Comparison of ENCODE assay signal across 8 cellular contexts in genomic region chr10:123573236-123574147, GRCh38.
DNase-seq lines count a peak whose midpoint lies in the region; ATAC-seq and TF ChIP-seq lines count a peak whose summit lies in the region.

No MANE protein-coding gene starts in this region.

- CTCF ChIA-PET in Caco-2 (lab: Charles Lee) (no interaction called here), HCT116 (lab: Charles Lee) (interaction anchor here (0.6 to 4.1 kb wide), 30 partner anchors 8 to 900 kb away, joined by 3 to 23 read pairs (median 4); partner anchors contain the start of gene PSTK), OCI-LY7 (lab: Charles Lee; ENCODE audit: unreplicated experiment) (interaction anchor here (1.5 kb wide), 1 partner anchor 530 kb away, joined by 4 read pairs; no protein-coding TSS in a partner anchor)

- TF ChIP-seq EP300 in tibial nerve (IDR thresholded peaks at IDR 0.05): no peak

- H3K27ac ChIP-seq in HCT116 (ENCODE audit: low read depth, low read length) (peak overlapping the region; percentile 8; the same call in 1 of the 2 replicates), OCI-LY7 (ENCODE audit: low read depth, low read length, poor library complexity, severe bottlenecking) (no peak overlapping the region), liver (ENCODE audit: low read depth in 1 of 2, low read length in 2 of 2) (no peak overlapping the region), tibial nerve (no peak overlapping the region)

- H3K27me3 ChIP-seq in Caco-2 (replicated peaks; ENCODE audit: control insufficient read depth, insufficient read depth, low read length): peaks cover 1% of the 10 kb centered on the region; the same call in 1 of the 2 replicates
- H3K27me3 ChIP-seq in HCT116 (ENCODE audit: insufficient read depth, low read length): peaks cover 20% of the 10 kb centered on the region; the same call in 1 of the 2 replicates
- H3K27me3 ChIP-seq in liver (ENCODE audit: control insufficient read depth in 4 of 4, insufficient read depth in 4 of 4, low read length in 3 of 4): peaks cover 0 to 5% (median 0%) of the 10 kb centered on the region in 4 donors
- H3K27me3 ChIP-seq in tibial nerve: peaks cover 0 to 26% of the 10 kb centered on the region in 2 donors

- BruUV-seq in Caco-2 (replicated peaks; lab: Mats Ljungman, UMichigan) (no TSS peak), HCT116 (replicated peaks; lab: Mats Ljungman, UMichigan) (no TSS peak), OCI-LY7 (replicated peaks; lab: Mats Ljungman, UMichigan) (no TSS peak)

- H3K27me3 Mint-ChIP-seq in Caco-2 (ENCODE audit: insufficient read depth, unreplicated experiment): peaks cover 21% of the 10 kb centered on the region

- TF ChIP-seq POLR2A in HCT116 (IDR thresholded peaks at IDR 0.05; ENCODE audit: borderline replicate concordance, extremely low read depth, insufficient read depth, insufficient read length) (no peak), tibial nerve (IDR thresholded peaks at IDR 0.05) (no peak)

- peak; percentile 97 for ATAC-seq in HCT116
- ATAC-seq in HG02588 (IDR thresholded peaks at IDR 0.05; ENCODE audit: unreplicated experiment): no peak
- ATAC-seq in HG02973 (IDR thresholded peaks at IDR 0.05; ENCODE audit: unreplicated experiment): no peak

- no peaks in the 10 kb centered on the region for H3K36me3 Mint-ChIP-seq in Caco-2 (ENCODE audit: insufficient read depth, unreplicated experiment)

- H3K4me1 ChIP-seq in Caco-2: no peaks in the 10 kb centered on the region
- H3K4me1 ChIP-seq in HCT116 (ENCODE audit: control insufficient read depth in 1 of 2, insufficient read depth in 2 of 2, low read length in 2 of 2): peaks cover 11 to 20% of the 10 kb centered on the region in 2 experiments
- H3K4me1 ChIP-seq in OCI-LY7 (ENCODE audit: insufficient read depth, low read length, poor library complexity, severe bottlenecking): no peaks in the 10 kb centered on the region
- no peaks in the 10 kb centered on the region for H3K4me1 ChIP-seq in liver (ENCODE audit: control insufficient read depth in 4 of 4, insufficient read depth in 4 of 4, low read length in 3 of 4)
- H3K4me1 ChIP-seq in tibial nerve: no peaks in the 10 kb centered on the region

- POLR2A ChIA-PET in Caco-2 (lab: Charles Lee): no interaction called here
- POLR2A ChIA-PET in HCT116 (lab: Charles Lee): interaction anchor here (0.6 to 1.4 kb wide), 2 partner anchors 401 to 593 kb away, joined by 3 to 4 read pairs; partner anchors contain the start of gene PSTK
- POLR2A ChIA-PET in OCI-LY7 (lab: Charles Lee): no interaction called here

- RAD21 ChIA-PET in HCT116 (lab: Charles Lee; ENCODE audit: low non-redundant PET in 1 of 2, low total read pairs in 2 of 2, uncharacterized antibody in 2 of 2, unreplicated experiment in 2 of 2): interaction anchor here (1.2 to 1.3 kb wide), 2 partner anchors 401 to 421 kb away, joined by 3 read pairs; no protein-coding TSS in a partner anchor

- H3K9me3 Mint-ChIP-seq in Caco-2 (ENCODE audit: unreplicated experiment): no peaks in the 10 kb centered on the region

- TF ChIP-seq CTCF in Caco-2 (IDR thresholded peaks at IDR 0.05; ENCODE audit: insufficient read depth in 1 of 2, low read depth in 1 of 2, low read length in 1 of 2, severe bottlenecking in 1 of 2, unreplicated experiment in 1 of 2) (peak; percentile 59 to 86), HCT116 (IDR thresholded peaks at IDR 0.05 in 2 of 3, conservative IDR thresholded peaks at IDR 0.05 in 1 of 3; ENCODE audit: borderline replicate concordance in 1 of 3, insufficient read depth in 1 of 3, low read depth in 2 of 3, low read length in 2 of 3) (peak; percentile 89 to 99 (median 98)), OCI-LY7 (conservative IDR thresholded peaks at IDR 0.05; ENCODE audit: low read length) (peak; percentile 81), liver (IDR thresholded peaks at IDR 0.05; ENCODE audit: low read depth, low read length, missing input control) (peak; percentile 59), tibial nerve (IDR thresholded peaks at IDR 0.05) (peak in 3 of 5 experiments; percentile 15 to 29 (median 26))

- peak overlapping the region; percentile 67 for H2AFZ ChIP-seq in HCT116 (ENCODE audit: low read depth, low read length, poor library complexity, severe bottlenecking)
- H2AFZ ChIP-seq in OCI-LY7 (ENCODE audit: low read length): no peak overlapping the region

- H3K9ac ChIP-seq in HCT116 (ENCODE audit: low read length): 0 out of 2 replicates have a peak overlapping the region, but pooled peaks have one; percentile 13
- H3K9ac ChIP-seq in liver (ENCODE audit: low read depth in 1 of 2, low read length in 2 of 2): no peak overlapping the region

- H3K4me2 ChIP-seq in HCT116 (ENCODE audit: low read length): peak overlapping the region; percentile 62
- no peak overlapping the region for H3K4me2 ChIP-seq in OCI-LY7 (ENCODE audit: low read length)

- intact Hi-C loops in Caco-2 (cut with micrococcal nuclease; ENCODE audit: unreplicated experiment) (no loop called here), HCT116 (cut with micrococcal nuclease) (loop anchor here (2.0 kb wide), 1 partner anchor 393 kb away; no protein-coding TSS in a partner anchor), OCI-LY7 (cut with micrococcal nuclease; ENCODE audit: unreplicated experiment) (no loop called here)

- no peak overlapping the region for H3K27ac Mint-ChIP-seq in Caco-2 (ENCODE audit: unreplicated experiment)

- no peaks in the 10 kb centered on the region for H3K4me1 Mint-ChIP-seq in Caco-2 (ENCODE audit: low read depth, unreplicated experiment)

- no peaks in the 10 kb centered on the region for H3K9me3 ChIP-seq in Caco-2
- no peaks in the 10 kb centered on the region for H3K9me3 ChIP-seq in HCT116 (ENCODE audit: control insufficient read depth in 1 of 2, insufficient read depth in 1 of 2, low read depth in 1 of 2, low read length in 2 of 2)
- no peaks in the 10 kb centered on the region for H3K9me3 ChIP-seq in OCI-LY7 (ENCODE audit: low read length)
- H3K9me3 ChIP-seq in liver (ENCODE audit: control insufficient read depth in 4 of 4, low read length in 3 of 4): no peaks in the 10 kb centered on the region
- no peaks in the 10 kb centered on the region for H3K9me3 ChIP-seq in tibial nerve

- H4K20me1 ChIP-seq in HCT116 (ENCODE audit: insufficient read depth) (no peaks in the 10 kb centered on the region), OCI-LY7 (ENCODE audit: insufficient read depth, low read length) (no peaks in the 10 kb centered on the region)

- DNase-seq in Caco-2 (peak; percentile 68 to 69), HCT116 (ENCODE audit: low read depth, low spot score) (peak; percentile 83), OCI-LY7 (ENCODE audit: low spot score) (peak; percentile 40), amniotic stem cell (lab: John Stamatoyannopoulos, UW) (peak; percentile 11), tibial nerve (ENCODE audit: low spot score in 2 of 2) (no peak)

- no peaks in the 10 kb centered on the region for H3K9me2 ChIP-seq in HCT116 (ENCODE audit: insufficient read depth)
- no peaks in the 10 kb centered on the region for H3K9me2 ChIP-seq in OCI-LY7 (ENCODE audit: insufficient read depth, low read length)

- H3K4me3 Mint-ChIP-seq in Caco-2 (ENCODE audit: unreplicated experiment): no peak overlapping the region

- no peaks in the 10 kb centered on the region for H3K79me2 ChIP-seq in HCT116 (ENCODE audit: insufficient read depth, low read length)
- no peaks in the 10 kb centered on the region for H3K79me2 ChIP-seq in OCI-LY7 (ENCODE audit: insufficient read depth, low read depth, low read length)

- 18% methylated on average over 9 of the region's 9 CpGs for WGBS in liver
- WGBS in tibial nerve, 2 donors: 20 to 21% methylated on average over 8 to 9 of the region's 9 CpGs

- H3K4me3 ChIP-seq in Caco-2 (ENCODE audit: low read depth, low read length) (no peak overlapping the region), HCT116 (replicated peaks in 1 of 2; ENCODE audit: low read depth in 1 of 2, low read length in 2 of 2) (peak overlapping the region in 1 of 2 experiments; percentile 23; a peak in 2 of 4 replicates), OCI-LY7 (ENCODE audit: low read depth, low read length, poor library complexity, severe bottlenecking) (no peak overlapping the region), liver (ENCODE audit: low read depth in 1 of 3, low read length in 3 of 3) (no peak overlapping the region), tibial nerve (no peak overlapping the region)

- no peaks in the 10 kb centered on the region for H3K36me3 ChIP-seq in Caco-2 (ENCODE audit: control insufficient read depth, insufficient read depth, low read length)
- no peaks in the 10 kb centered on the region for H3K36me3 ChIP-seq in HCT116 (ENCODE audit: control insufficient read depth in 1 of 2, insufficient read depth in 2 of 2, low read length in 2 of 2)
- no peaks in the 10 kb centered on the region for H3K36me3 ChIP-seq in OCI-LY7 (ENCODE audit: insufficient read depth, low read length)
- no peaks in the 10 kb centered on the region for H3K36me3 ChIP-seq in liver (ENCODE audit: control insufficient read depth in 4 of 4, insufficient read depth in 3 of 4, low read depth in 1 of 4, low read length in 3 of 4)
- no peaks in the 10 kb centered on the region for H3K36me3 ChIP-seq in tibial nerve

- TF ChIP-seq RAD21 in HCT116 (IDR thresholded peaks at IDR 0.05; ENCODE audit: low read depth) (peak; percentile 83), liver (IDR thresholded peaks at IDR 0.05) (peak; percentile 50 to 73)

TF ChIP-seq in HCT116, 20 proteins besides CTCF, POLR2A, EP300 and RAD21 (continues in another document):
- TF ChIP-seq TCF7L2 (IDR thresholded peaks at IDR 0.05; ENCODE audit: borderline replicate concordance, extremely low read depth, insufficient read depth, insufficient read length) (no peak), FOSL1 (IDR thresholded peaks at IDR 0.05; ENCODE audit: low read depth) (peak; percentile 43; the same call in 1 of the 2 replicates), CBX3 (IDR thresholded peaks at IDR 0.05; ENCODE audit: low read depth) (peak; percentile 35; the same call in 1 of the 2 replicates), SP1 (IDR thresholded peaks at IDR 0.05; ENCODE audit: low read depth) (0 out of 2 replicates have a peak, but pooled peaks have one; percentile 22), YY1 (IDR thresholded peaks at IDR 0.05; ENCODE audit: extremely low read depth, insufficient replicate concordance, low read depth, low read length) (peak; percentile 74), ZFX (IDR thresholded peaks at IDR 0.05) (no peak), JUND (IDR thresholded peaks at IDR 0.05) (peak; percentile 38; the same call in 1 of the 2 replicates)

TF ChIP-seq in liver, 16 proteins besides CTCF, POLR2A, EP300 and RAD21:
- TF ChIP-seq YY1 (IDR thresholded peaks at IDR 0.05) (no peak), JUND (IDR thresholded peaks at IDR 0.05) (no peak)

Comparison
In these comparisons a context has a peak if more than half of its experiments do, and no peak if none do; other contexts are left out.
1. DNase-seq: peak in Caco-2 (2 of 2), HCT116 (single experiment), OCI-LY7 (single experiment) and amniotic stem cell (single experiment); none in tibial nerve (0 of 2).
2. CTCF ChIP-seq: peak in every context shown above with its lines; median percentile 98 in HCT116; 81 in OCI-LY7; 72 in Caco-2; 59 in liver; 26 in tibial nerve.